In genomic region chr16:15865742-15866141, GRCh38 we compare ENCODE assay signal across 1 cellular context.
TF ChIP-seq lines count a peak whose summit lies in the region.

No MANE protein-coding gene starts in this region.

TF ChIP-seq in endothelial cell of umbilical vein, 7 proteins besides CTCF, POLR2A, EP300 and RAD21:
- TF ChIP-seq POLR2AphosphoS5 (IDR thresholded peaks at IDR 0.05; ENCODE audit: insufficient read depth, low read depth, low read length) (no peak), FOS (IDR thresholded peaks at IDR 0.05; ENCODE audit: borderline replicate concordance, insufficient read depth, low read length) (no peak)
TF ChIP-seq in endothelial cell of umbilical vein: peak in this region for 0.
